Comparison of ENCODE assay signal across 12 cellular contexts in genomic region chr15:66178531-66178910, GRCh38.
"Had no signal": no experiment of that assay in that cellular context is flagged by ENCODE, and none has a peak within 500 bp of the region (broad histone marks: within the 10 kb centered on the region; RNA-seq: fewer than 3 reads in every experiment).

No MANE protein-coding gene starts in this region.

- H3K36me3 Mint-ChIP-seq: natural killer cell treated with Interleukin-12 subunit alpha and Interleukin-12 subunit beta and Interleukin-15 and Interleukin-18, amount 100 ng/mL, for 72 hours had no signal

- H3K9me3 ChIP-seq: gastrocnemius medialis, psoas muscle, uterus had no signal

- ATAC-seq: activated T-cell treated with anti-CD3 and anti-CD28 coated beads, Interleukin-2, amount 50 U/mL, for 72 hours; gastrocnemius medialis; left colon; natural killer cell treated with Interleukin-12 subunit alpha and Interleukin-12 subunit beta and Interleukin-15 and Interleukin-18, amount 100 ng/mL, for 72 hours; psoas muscle had no signal

- H3K4me1 ChIP-seq: gastrocnemius medialis, psoas muscle, uterus had no signal

- H3K4me1 Mint-ChIP-seq: activated CD4-positive, alpha-beta memory T cell treated with anti-CD3 and anti-CD28 coated beads, Interleukin-2, amount 10 ng/mL, durations not matched to agents 7 days and 5 days had no signal

- H3K27me3 ChIP-seq: uterus had no signal

- H3K36me3 ChIP-seq: gastrocnemius medialis, uterus had no signal

- H3K4me3 ChIP-seq: gastrocnemius medialis, psoas muscle, uterus had no signal

- H3K27ac ChIP-seq: gastrocnemius medialis, psoas muscle, uterus had no signal

- DNase-seq: activated CD4-positive, alpha-beta memory T cell treated with anti-CD3 and anti-CD28 coated beads, Interleukin-2, amount 10 ng/mL, durations not matched to agents 7 days and 5 days; activated T-cell treated with anti-CD3 and anti-CD28 coated beads, Interleukin-2, amount 50 U/mL, for 72 hours; cortex of kidney; effector CD8-positive, alpha-beta T cell; gastrocnemius medialis; left colon; occipital lobe; psoas muscle; stimulated activated CD4-positive, alpha-beta T cell treated with anti-CD3 and anti-CD28 coated beads, Interleukin-4, amount 100 ng/mL, for 1 hour; T-helper 9 cell; uterus had no signal

- H3K4me3 Mint-ChIP-seq: activated CD4-positive, alpha-beta memory T cell treated with anti-CD3 and anti-CD28 coated beads, Interleukin-2, amount 10 ng/mL, durations not matched to agents 7 days and 5 days; activated T-cell treated with anti-CD3 and anti-CD28 coated beads, Interleukin-2, amount 50 U/mL, for 72 hours; natural killer cell treated with Interleukin-12 subunit alpha and Interleukin-12 subunit beta and Interleukin-15 and Interleukin-18, amount 100 ng/mL, for 72 hours had no signal

- H3K27ac Mint-ChIP-seq: activated CD4-positive, alpha-beta memory T cell treated with anti-CD3 and anti-CD28 coated beads, Interleukin-2, amount 10 ng/mL, durations not matched to agents 7 days and 5 days; activated T-cell treated with anti-CD3 and anti-CD28 coated beads, Interleukin-2, amount 50 U/mL, for 72 hours; natural killer cell treated with Interleukin-12 subunit alpha and Interleukin-12 subunit beta and Interleukin-15 and Interleukin-18, amount 100 ng/mL, for 72 hours had no signal
